In the genomic region with DNA sequence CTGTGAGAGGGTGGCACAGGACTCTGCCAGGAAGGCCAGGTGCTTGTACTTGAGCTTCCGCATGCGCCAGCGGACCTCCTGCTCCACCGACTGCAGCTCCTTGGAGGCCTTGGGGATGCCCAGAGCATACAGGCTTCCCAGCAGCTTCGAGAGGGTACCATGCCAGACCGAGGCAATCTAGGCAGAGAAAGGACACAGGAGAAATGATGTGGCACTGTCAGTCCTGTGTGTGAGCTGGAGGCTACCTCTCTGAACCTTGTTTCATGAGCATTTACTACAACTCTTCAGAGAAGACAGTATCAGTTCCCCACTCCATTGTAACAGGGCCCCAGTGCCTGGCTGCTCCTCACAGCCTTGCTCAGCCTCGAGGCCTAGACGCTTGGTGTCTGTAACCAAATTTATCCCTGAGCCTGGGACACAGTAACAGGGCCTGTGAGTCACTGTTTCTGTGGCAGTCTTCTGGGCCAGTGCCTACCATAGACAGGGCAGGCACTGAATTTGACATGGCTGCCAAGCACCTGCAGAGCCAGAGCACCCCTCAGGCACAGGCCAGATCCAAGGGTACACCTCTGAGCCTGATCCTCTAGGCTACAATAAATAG, we compare ENCODE assay signal across 34 cellular contexts. TPM values are rescaled to one million over a fixed set of nuclear protein-coding genes. Genes with fewer than 3 reads are reported as not detected.
DNase-seq lines count a peak whose midpoint lies in the region; ATAC-seq, FAIRE-seq and TF ChIP-seq lines count a peak whose summit lies in the region.
"Had no signal": no experiment of that assay in that cellular context is flagged by ENCODE, and none has a peak within 500 bp of the region (broad histone marks: within the 10 kb centered on the region; RNA-seq: fewer than 3 reads in every experiment).

No MANE protein-coding gene starts in this region.

- TF ChIP-seq POLR2A in breast epithelium (IDR thresholded peaks at IDR 0.05) = no peak

- no peaks in the 10 kb centered on the region for H3K9me3 Mint-ChIP-seq in activated CD8-positive, alpha-beta T cell treated with anti-CD3 and anti-CD28 coated beads for 36 hours
- H3K9me3 Mint-ChIP-seq in activated CD8-positive, alpha-beta T cell treated with anti-CD3 and anti-CD28 coated beads, Interleukin-2, amount 10 ng/mL, durations not matched to agents 7 days and 5 days (ENCODE audit: insufficient read depth) = no peaks in the 10 kb centered on the region
- no peaks in the 10 kb centered on the region for H3K9me3 Mint-ChIP-seq in CD8-positive, alpha-beta T cell
- no peaks in the 10 kb centered on the region for H3K9me3 Mint-ChIP-seq in astrocyte (ENCODE audit: unreplicated experiment)
- H3K9me3 Mint-ChIP-seq in naive thymus-derived CD4-positive, alpha-beta T cell = no peaks in the 10 kb centered on the region
- H3K9me3 Mint-ChIP-seq: CD14-positive monocyte; central memory CD8-positive, alpha-beta T cell; naive thymus-derived CD8-positive, alpha-beta T cell had no signal

- CTCF ChIA-PET in activated CD8-positive, alpha-beta T cell treated with anti-CD3 and anti-CD28 coated beads for 36 hours (lab: Charles Lee) = interaction anchor here (1.0 to 2.2 kb wide), 2 partner anchors 104 to 132 kb away, joined by 3 to 6 read pairs; no protein-coding TSS in a partner anchor
- CTCF ChIA-PET in activated CD8-positive, alpha-beta T cell treated with anti-CD3 and anti-CD28 coated beads, Interleukin-2, amount 10 ng/mL, durations not matched to agents 7 days and 5 days (lab: Charles Lee) = no interaction called here
- CTCF ChIA-PET in CD8-positive, alpha-beta T cell (lab: Charles Lee) = interaction anchor here (0.5 to 1.0 kb wide), 2 partner anchors 9 to 105 kb away, joined by 3 read pairs; no protein-coding TSS in a partner anchor
- CTCF ChIA-PET in naive thymus-derived CD4-positive, alpha-beta T cell (lab: Charles Lee) = no interaction called here

- H3K27me3 ChIP-seq in CD8-positive, alpha-beta T cell (ENCODE audit: insufficient read depth, low read length) = no peaks in the 10 kb centered on the region
- no peaks in the 10 kb centered on the region for H3K27me3 ChIP-seq in astrocyte (ENCODE audit: insufficient read depth, low read length)
- no peaks in the 10 kb centered on the region for H3K27me3 ChIP-seq in naive thymus-derived CD4-positive, alpha-beta T cell (ENCODE audit: control insufficient read depth in 2 of 2, insufficient read depth in 2 of 2, low read length in 2 of 2)
- no peaks in the 10 kb centered on the region for H3K27me3 ChIP-seq in breast epithelium

- no peak for DNase-seq in activated CD8-positive, alpha-beta T cell treated with anti-CD3 and anti-CD28 coated beads for 36 hours
- no peak for DNase-seq in activated CD8-positive, alpha-beta T cell treated with anti-CD3 and anti-CD28 coated beads, Interleukin-2, amount 10 ng/mL, durations not matched to agents 7 days and 5 days
- DNase-seq in CD8-positive, alpha-beta T cell = no peak
- DNase-seq in astrocyte (ENCODE audit: low read depth) = no peak
- no peak for DNase-seq in naive thymus-derived CD4-positive, alpha-beta T cell
- no peak for DNase-seq in breast epithelium (ENCODE audit: low spot score in 2 of 2)
- DNase-seq in D721Med (ENCODE audit: insufficient read length, low spot score) = no peak
- no peak for DNase-seq in anterior cingulate cortex (lab: John Stamatoyannopoulos, UW)
- DNase-seq: activated CD4-positive, alpha-beta T cell treated with anti-CD3 and anti-CD28 coated beads for 4 hours; activated naive CD4-positive, alpha-beta T cell treated with anti-CD3 and anti-CD28 coated beads, Interleukin-2, amount 50 U/mL, for 16 hours; IMR-90; midbrain; NCI-H1092; NCI-H187 treated with DMSO at 0.1 percent for 48 hours; NCI-H2171; NCI-H510A; RPMI8226; stimulated activated CD4-positive, alpha-beta T cell treated with anti-CD3 and anti-CD28 coated beads, Interleukin-15, amount 100 ng/mL, for 24 hours; stimulated activated naive CD4-positive, alpha-beta T cell; T1000 had no signal

- H3K4me1 ChIP-seq in CD8-positive, alpha-beta T cell (ENCODE audit: insufficient read depth, low read length) = peaks cover 55% of the 10 kb centered on the region
- peaks cover 6% of the 10 kb centered on the region for H3K4me1 ChIP-seq in astrocyte (ENCODE audit: insufficient read depth, low read length)
- peaks cover 13 to 51% of the 10 kb centered on the region in 2 donors for H3K4me1 ChIP-seq in naive thymus-derived CD4-positive, alpha-beta T cell (ENCODE audit: control insufficient read depth in 2 of 2, insufficient read depth in 2 of 2, low read length in 2 of 2)
- H3K4me1 ChIP-seq in breast epithelium = no peaks in the 10 kb centered on the region

- peaks cover 75% of the 10 kb centered on the region for H3K36me3 Mint-ChIP-seq in activated CD8-positive, alpha-beta T cell treated with anti-CD3 and anti-CD28 coated beads for 36 hours (ENCODE audit: low read depth)
- H3K36me3 Mint-ChIP-seq in activated CD8-positive, alpha-beta T cell treated with anti-CD3 and anti-CD28 coated beads, Interleukin-2, amount 10 ng/mL, durations not matched to agents 7 days and 5 days (ENCODE audit: low read depth) = peaks cover 74% of the 10 kb centered on the region
- peaks cover 87% of the 10 kb centered on the region for H3K36me3 Mint-ChIP-seq in CD8-positive, alpha-beta T cell
- peaks cover 6% of the 10 kb centered on the region for H3K36me3 Mint-ChIP-seq in astrocyte (ENCODE audit: low read depth, unreplicated experiment)
- peaks cover 0 to 41% (median 23%) of the 10 kb centered on the region in 5 donors for H3K36me3 Mint-ChIP-seq in naive thymus-derived CD4-positive, alpha-beta T cell

- H3K27ac ChIP-seq in CD8-positive, alpha-beta T cell (ENCODE audit: low read depth, low read length) = no peak overlapping the region
- H3K27ac ChIP-seq in astrocyte (ENCODE audit: low read depth, low read length) (no peak overlapping the region), breast epithelium (no peak overlapping the region)
- peak overlapping the region; percentile 6 for H3K27ac ChIP-seq in naive thymus-derived CD4-positive, alpha-beta T cell (ENCODE audit: low read depth, low read length)
- H3K27ac ChIP-seq: thoracic aorta, VCaP had no signal

- H3K4me2 ChIP-seq in astrocyte (ENCODE audit: low read length) = no peak overlapping the region

- FAIRE-seq in astrocyte (lab: Jason Lieb, UNC) (no peak), D721Med (lab: Jason Lieb, UNC) (no peak)
- FAIRE-seq: GM18507, keratinocyte had no signal

- intact Hi-C loops in activated CD8-positive, alpha-beta T cell treated with anti-CD3 and anti-CD28 coated beads for 36 hours (cut with micrococcal nuclease) = no loop called here
- intact Hi-C loops in CD8-positive, alpha-beta T cell (cut with DNase I, micrococcal nuclease) = no loop called here
- intact Hi-C loops in naive thymus-derived CD4-positive, alpha-beta T cell (cut with micrococcal nuclease) = no loop called here
- intact Hi-C loops in breast epithelium (cut with DNase I; ENCODE audit: low total_unique reads) = no loop called here

- H3K9ac ChIP-seq in astrocyte (ENCODE audit: low read length) = peak overlapping the region; percentile 10

- H2AFZ ChIP-seq in astrocyte (ENCODE audit: low read depth, low read length) = no peak overlapping the region

- no peaks in the 10 kb centered on the region for H3K27me3 Mint-ChIP-seq in activated CD8-positive, alpha-beta T cell treated with anti-CD3 and anti-CD28 coated beads for 36 hours
- H3K27me3 Mint-ChIP-seq in activated CD8-positive, alpha-beta T cell treated with anti-CD3 and anti-CD28 coated beads, Interleukin-2, amount 10 ng/mL, durations not matched to agents 7 days and 5 days (ENCODE audit: low read depth) = no peaks in the 10 kb centered on the region
- no peaks in the 10 kb centered on the region for H3K27me3 Mint-ChIP-seq in CD8-positive, alpha-beta T cell (ENCODE audit: low read depth)
- H3K27me3 Mint-ChIP-seq in astrocyte (ENCODE audit: low read depth, unreplicated experiment) = no peaks in the 10 kb centered on the region
- H3K27me3 Mint-ChIP-seq in naive thymus-derived CD4-positive, alpha-beta T cell = no peaks in the 10 kb centered on the region
- H3K27me3 Mint-ChIP-seq: central memory CD8-positive, alpha-beta T cell; naive thymus-derived CD8-positive, alpha-beta T cell had no signal

- peak; percentile 18 for ATAC-seq in activated CD8-positive, alpha-beta T cell treated with anti-CD3 and anti-CD28 coated beads for 36 hours
- ATAC-seq in activated CD8-positive, alpha-beta T cell treated with anti-CD3 and anti-CD28 coated beads, Interleukin-2, amount 10 ng/mL, durations not matched to agents 7 days and 5 days = no peak
- no peak for ATAC-seq in CD8-positive, alpha-beta T cell
- no peak for ATAC-seq in naive thymus-derived CD4-positive, alpha-beta T cell
- ATAC-seq: esophagus mucosa; naive thymus-derived CD8-positive, alpha-beta T cell; sciatic nerve had no signal

- peaks cover 85% of the 10 kb centered on the region for H3K36me3 ChIP-seq in CD8-positive, alpha-beta T cell (ENCODE audit: insufficient read depth, low read length)
- H3K36me3 ChIP-seq in astrocyte (ENCODE audit: insufficient read depth, low read length) = peaks cover 58% of the 10 kb centered on the region
- peaks cover 67 to 87% (median 73%) of the 10 kb centered on the region in 3 experiments for H3K36me3 ChIP-seq in naive thymus-derived CD4-positive, alpha-beta T cell (ENCODE audit: control insufficient read depth in 2 of 3, insufficient read depth in 3 of 3, low read length in 3 of 3)
- H3K36me3 ChIP-seq in breast epithelium = peaks cover 34% of the 10 kb centered on the region

- H4K20me1 ChIP-seq in astrocyte (ENCODE audit: insufficient read depth, low read length) = peaks cover 84% of the 10 kb centered on the region

- TF ChIP-seq CTCF in activated CD8-positive, alpha-beta T cell treated with anti-CD3 and anti-CD28 coated beads for 36 hours (IDR thresholded peaks at IDR 0.05) = no peak
- no peak for TF ChIP-seq CTCF in CD8-positive, alpha-beta T cell (IDR thresholded peaks at IDR 0.05)
- TF ChIP-seq CTCF in astrocyte (IDR thresholded peaks at IDR 0.05; ENCODE audit: insufficient read depth, low read depth, low read length) = no peak
- TF ChIP-seq CTCF in breast epithelium (IDR thresholded peaks at IDR 0.05) = no peak
- TF ChIP-seq CTCF in D721Med (IDR thresholded peaks at IDR 0.05; ENCODE audit: insufficient read depth, missing control alignments) = no peak

- H3K4me1 Mint-ChIP-seq in activated CD8-positive, alpha-beta T cell treated with anti-CD3 and anti-CD28 coated beads for 36 hours (ENCODE audit: low read depth) = peaks cover 38% of the 10 kb centered on the region
- H3K4me1 Mint-ChIP-seq in activated CD8-positive, alpha-beta T cell treated with anti-CD3 and anti-CD28 coated beads, Interleukin-2, amount 10 ng/mL, durations not matched to agents 7 days and 5 days (ENCODE audit: low read depth) = peaks cover 30% of the 10 kb centered on the region
- H3K4me1 Mint-ChIP-seq in CD8-positive, alpha-beta T cell (ENCODE audit: low read depth) = peaks cover 49% of the 10 kb centered on the region
- peaks cover 14% of the 10 kb centered on the region for H3K4me1 Mint-ChIP-seq in astrocyte (ENCODE audit: low read depth, unreplicated experiment)
- peaks cover 26 to 60% (median 50%) of the 10 kb centered on the region in 7 donors for H3K4me1 Mint-ChIP-seq in naive thymus-derived CD4-positive, alpha-beta T cell

- H3K4me3 Mint-ChIP-seq in activated CD8-positive, alpha-beta T cell treated with anti-CD3 and anti-CD28 coated beads for 36 hours = no peak overlapping the region
- H3K4me3 Mint-ChIP-seq in activated CD8-positive, alpha-beta T cell treated with anti-CD3 and anti-CD28 coated beads, Interleukin-2, amount 10 ng/mL, durations not matched to agents 7 days and 5 days = no peak overlapping the region
- no peak overlapping the region for H3K4me3 Mint-ChIP-seq in CD8-positive, alpha-beta T cell
- H3K4me3 Mint-ChIP-seq in astrocyte (ENCODE audit: unreplicated experiment) = no peak overlapping the region
- peak overlapping the region in 2 of 10 donors; percentile 47 to 64 for H3K4me3 Mint-ChIP-seq in naive thymus-derived CD4-positive, alpha-beta T cell
- H3K4me3 Mint-ChIP-seq: CD14-positive monocyte; central memory CD8-positive, alpha-beta T cell had no signal

- peaks cover 71% of the 10 kb centered on the region for H3K79me2 ChIP-seq in astrocyte (ENCODE audit: insufficient read depth, low read length)

- H3K9me3 ChIP-seq in CD8-positive, alpha-beta T cell (ENCODE audit: low read length) = no peaks in the 10 kb centered on the region
- no peaks in the 10 kb centered on the region for H3K9me3 ChIP-seq in astrocyte (ENCODE audit: insufficient read depth, low read depth, low read length)
- no peaks in the 10 kb centered on the region for H3K9me3 ChIP-seq in naive thymus-derived CD4-positive, alpha-beta T cell (ENCODE audit: control insufficient read depth in 2 of 3, low read length in 3 of 3)
- no peaks in the 10 kb centered on the region for H3K9me3 ChIP-seq in breast epithelium
- H3K9me3 ChIP-seq: thoracic aorta had no signal

- no peak overlapping the region for H3K4me3 ChIP-seq in CD8-positive, alpha-beta T cell (ENCODE audit: low read depth, low read length)
- H3K4me3 ChIP-seq in astrocyte (ENCODE audit: insufficient read depth, low read depth, low read length) (no peak overlapping the region), breast epithelium (no peak overlapping the region)
- no peak overlapping the region for H3K4me3 ChIP-seq in naive thymus-derived CD4-positive, alpha-beta T cell (ENCODE audit: low read length)
- H3K4me3 ChIP-seq: thoracic aorta had no signal

- H3K27ac Mint-ChIP-seq in activated CD8-positive, alpha-beta T cell treated with anti-CD3 and anti-CD28 coated beads for 36 hours = no peak overlapping the region
- no peak overlapping the region for H3K27ac Mint-ChIP-seq in activated CD8-positive, alpha-beta T cell treated with anti-CD3 and anti-CD28 coated beads, Interleukin-2, amount 10 ng/mL, durations not matched to agents 7 days and 5 days
- peak overlapping the region; percentile 64 for H3K27ac Mint-ChIP-seq in CD8-positive, alpha-beta T cell
- H3K27ac Mint-ChIP-seq in astrocyte (ENCODE audit: unreplicated experiment) = no peak overlapping the region
- peak overlapping the region in 2 of 9 donors; percentile 41 to 48 for H3K27ac Mint-ChIP-seq in naive thymus-derived CD4-positive, alpha-beta T cell

- POLR2A ChIA-PET in activated CD8-positive, alpha-beta T cell treated with anti-CD3 and anti-CD28 coated beads for 36 hours (lab: Charles Lee) = interaction anchor here (0.9 to 1.5 kb wide), 5 partner anchors 25 to 136 kb away, joined by 3 to 4 read pairs (median 4); no protein-coding TSS in a partner anchor
- POLR2A ChIA-PET in activated CD8-positive, alpha-beta T cell treated with anti-CD3 and anti-CD28 coated beads, Interleukin-2, amount 10 ng/mL, durations not matched to agents 7 days and 5 days (lab: Charles Lee) = no interaction called here
- POLR2A ChIA-PET in CD8-positive, alpha-beta T cell (lab: Charles Lee) = interaction anchor here (0.6 kb wide), 1 partner anchor 11 kb away, joined by 3 read pairs; no protein-coding TSS in a partner anchor
- POLR2A ChIA-PET in naive thymus-derived CD4-positive, alpha-beta T cell (lab: Charles Lee) = no interaction called here

RNA-seq across cellular contexts. Expression of gene TBRG4, which starts 5.8 kb away (rescaled TPM):
- total RNA-seq in activated CD8-positive, alpha-beta T cell treated with anti-CD3 and anti-CD28 coated beads for 36 hours = 100 to 1,000 TPM; 197 TPM
- total RNA-seq in activated CD8-positive, alpha-beta T cell treated with anti-CD3 and anti-CD28 coated beads, Interleukin-2, amount 10 ng/mL, durations not matched to agents 7 days and 5 days = 100 to 1,000 TPM; 133 to 137 TPM
- 10 to 100 TPM; 75.3 to 79.7 TPM for total RNA-seq in CD8-positive, alpha-beta T cell
- total RNA-seq in astrocyte = 55.2 and 65.2 TPM in 2 replicates
- total RNA-seq in naive thymus-derived CD4-positive, alpha-beta T cell = 100 to 1,000 TPM in 4 of 5 experiments, 10 to 100 TPM in 1; 93.7 to 143 (median 107) TPM
- polyA plus RNA-seq in naive thymus-derived CD4-positive, alpha-beta T cell = 10 to 100 TPM; 55.1 to 99.1 TPM
- 10 to 100 TPM; 37.9 to 63.8 (median 62.3) TPM for total RNA-seq in breast epithelium

RNA-seq across cellular contexts. Expression of gene NACAD, which starts 16.9 kb away (rescaled TPM):
- under 1 TPM; 0.31 to 0.50 TPM for total RNA-seq in activated CD8-positive, alpha-beta T cell treated with anti-CD3 and anti-CD28 coated beads for 36 hours
- total RNA-seq in activated CD8-positive, alpha-beta T cell treated with anti-CD3 and anti-CD28 coated beads, Interleukin-2, amount 10 ng/mL, durations not matched to agents 7 days and 5 days = under 1 TPM; 0.05 to 0.16 TPM
- total RNA-seq in CD8-positive, alpha-beta T cell = 1 to 10 TPM in 1 of 2 experiments, under 1 TPM in 1; 0.68 to 1.7 TPM
- total RNA-seq in astrocyte (18.3 and 21.6 TPM in 2 replicates), breast epithelium (1 to 10 TPM; 1.2 to 7.5 (median 3.2) TPM)
- under 1 TPM in 1 of 5 experiments, not detected in 4; 0.15 TPM for total RNA-seq in naive thymus-derived CD4-positive, alpha-beta T cell
- under 1 TPM in 1 of 2 donors, not detected in 1; 0.08 TPM for polyA plus RNA-seq in naive thymus-derived CD4-positive, alpha-beta T cell
- total RNA-seq: OCI-LY7 had no signal
- polyA plus RNA-seq: CD14-positive monocyte had no signal

RNA-seq across cellular contexts. Expression of gene RAMP3, which starts 51.9 kb away (rescaled TPM):
- not detected for total RNA-seq in activated CD8-positive, alpha-beta T cell treated with anti-CD3 and anti-CD28 coated beads for 36 hours
- not detected for total RNA-seq in activated CD8-positive, alpha-beta T cell treated with anti-CD3 and anti-CD28 coated beads, Interleukin-2, amount 10 ng/mL, durations not matched to agents 7 days and 5 days
- not detected for total RNA-seq in CD8-positive, alpha-beta T cell
- not detected in 2 replicates for total RNA-seq in astrocyte
- under 1 TPM in 1 of 5 experiments, not detected in 4; 0.39 TPM for total RNA-seq in naive thymus-derived CD4-positive, alpha-beta T cell
- polyA plus RNA-seq in naive thymus-derived CD4-positive, alpha-beta T cell = not detected
- 100 to 1,000 TPM in 1 of 3 donors, 10 to 100 TPM in 2; 11.7 to 103 (median 76.8) TPM for total RNA-seq in breast epithelium
- total RNA-seq: A172; Daoy; fibroblast of villous mesenchyme; IMR-90; naive thymus-derived CD8-positive, alpha-beta T cell; OCI-LY7; SK-MEL-5 had no signal
- polyA plus RNA-seq: CD14-positive monocyte; IMR-90; keratinocyte; naive thymus-derived CD8-positive, alpha-beta T cell had no signal

Comparison
In these comparisons a context has a peak if more than half of its experiments do, and no peak if none do; other contexts are left out.
1. CTCF ChIA-PET loops: an anchor here in activated CD8-positive, alpha-beta T cell treated with anti-CD3 and anti-CD28 coated beads for 36 hours (1.0 to 2.2 kb wide) and CD8-positive, alpha-beta T cell (0.5 to 1.0 kb wide); none called in activated CD8-positive, alpha-beta T cell treated with anti-CD3 and anti-CD28 coated beads, Interleukin-2, amount 10 ng/mL, durations not matched to agents 7 days and 5 days and naive thymus-derived CD4-positive, alpha-beta T cell.
2. POLR2A ChIA-PET loops: an anchor here in activated CD8-positive, alpha-beta T cell treated with anti-CD3 and anti-CD28 coated beads for 36 hours (0.9 to 1.5 kb wide) and CD8-positive, alpha-beta T cell (0.6 kb wide); none called in activated CD8-positive, alpha-beta T cell treated with anti-CD3 and anti-CD28 coated beads, Interleukin-2, amount 10 ng/mL, durations not matched to agents 7 days and 5 days and naive thymus-derived CD4-positive, alpha-beta T cell.
3. RNA of gene RAMP3, which starts 51.9 kb away (total RNA-seq): 11.7 to 103 TPM in breast epithelium; not detected in activated CD8-positive, alpha-beta T cell treated with anti-CD3 and anti-CD28 coated beads for 36 hours, not detected in activated CD8-positive, alpha-beta T cell treated with anti-CD3 and anti-CD28 coated beads, Interleukin-2, amount 10 ng/mL, durations not matched to agents 7 days and 5 days, not detected in CD8-positive, alpha-beta T cell, not detected in astrocyte and 0.39 TPM in naive thymus-derived CD4-positive, alpha-beta T cell; every median in the first group is over 4 times any median in the second.